In genomic region chr12:56494106-56494415, GRCh38 we compare ENCODE assay signal across 16 cellular contexts. TPM values are rescaled to one million over a fixed set of nuclear protein-coding genes. Genes with fewer than 3 reads are reported as not detected.
"Had no signal": no experiment of that assay in that cellular context is flagged by ENCODE, and none has a peak within 500 bp of the region (broad histone marks: within the 10 kb centered on the region; RNA-seq: fewer than 3 reads in every experiment).

No MANE protein-coding gene starts in this region.

RNA-seq across cellular contexts. Expression of gene GLS2, which starts 6.1 kb away (rescaled TPM):
- total RNA-seq: ascending aorta had no signal

RNA-seq across cellular contexts. Expression of gene MIP, which starts 39.6 kb away (rescaled TPM):
- total RNA-seq: activated naive CD4-positive, alpha-beta T cell treated with anti-CD3 and anti-CD28 coated beads for 36 hours; activated naive CD4-positive, alpha-beta T cell treated with anti-CD3 and anti-CD28 coated beads, Interleukin-2, amount 50 U/mL, for 72 hours; activated naive CD8-positive, alpha-beta T cell treated with anti-CD3 and anti-CD28 coated beads for 36 hours; activated naive CD8-positive, alpha-beta T cell treated with anti-CD3 and anti-CD28 coated beads, Interleukin-2, amount 10 ng/mL, durations not matched to agents 7 days and 5 days; activated T-cell treated with anti-CD3 and anti-CD28 coated beads, Interleukin-2, amount 50 U/mL, for 72 hours; activated T-helper 1 cell treated with anti-CD3 and anti-CD28 coated beads, Interleukin-12 subunit alpha, Interleukin-12 subunit beta, Interleukin-2, Interleukin-4 antibody, amounts not matched to agents 30 ng/mL and 10 ng/mL and 1 ng/mL, durations not matched to agents 14 hours and 24 hours and 36 hours; activated T-helper 17 cell treated with anti-CD3 and anti-CD28 coated beads, Interleukin-2, amount 50 U/mL, for 72 hours; activated T-helper 2 cell treated with anti-CD3 and anti-CD28 coated beads, Interferon-gamma antibody, Interleukin-2, Interleukin-4, amounts not matched to agents 10 μg/mL and 5 μg/mL and 100 μg/mL, durations not matched to agents 14 hours and 24 hours and 36 hours; aorta; ascending aorta; astrocyte; body of pancreas; breast epithelium; cardiac muscle cell; cerebellum; chondrocyte had no signal
- polyA plus RNA-seq: aorta had no signal
